ENCODE assay signal across 19 cellular contexts in the genomic region with DNA sequence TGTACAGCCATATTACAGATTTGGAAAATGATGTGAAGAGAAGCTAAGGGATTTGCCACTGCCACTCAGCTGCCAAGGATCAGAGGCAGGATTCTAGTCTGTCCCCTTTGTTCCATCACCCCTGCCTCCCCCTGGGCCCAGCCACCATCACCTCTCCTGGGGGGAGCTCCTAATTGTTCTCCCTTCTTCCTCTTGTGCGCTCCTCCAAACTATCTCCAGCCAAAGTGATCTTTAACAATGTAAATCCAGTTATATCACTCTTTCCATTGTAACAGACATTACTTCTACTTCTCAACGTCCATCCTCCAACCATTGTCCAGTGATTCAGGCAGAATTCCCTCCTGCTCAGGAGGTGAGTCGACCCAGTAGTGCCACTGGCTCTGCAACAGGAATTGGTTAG.
A peak's percentile ranks its signal among the peaks of the same experiment; 100 is the strongest.
DNase-seq lines count a peak whose midpoint lies in the region; ATAC-seq, FAIRE-seq and TF ChIP-seq lines count a peak whose summit lies in the region.
"Had no signal": no experiment of that assay in that cellular context is flagged by ENCODE, and none has a peak within 500 bp of the region (broad histone marks: within the 10 kb centered on the region; RNA-seq: fewer than 3 reads in every experiment).

No MANE protein-coding gene starts in this region.

- peak overlapping the region; percentile 68 for H3K27ac ChIP-seq in PC-3 (ENCODE audit: low read length)
- H3K27ac ChIP-seq in HepG2 (ENCODE audit: extremely low read length, insufficient read depth, low read length), result peak overlapping the region; percentile 85
- H3K27ac ChIP-seq: GM23248 had no signal

- peak overlapping the region; percentile 7; the same call in 1 of the 2 replicates for H3K4me3 ChIP-seq in PC-3 (ENCODE audit: low read length)
- H3K4me3 ChIP-seq in HepG2 (replicated peaks in 1 of 3; ENCODE audit: insufficient read depth in 1 of 3, low read depth in 2 of 3, low read length in 3 of 3), result peak overlapping the region in 1 of 3 experiments; percentile 32; a peak in 2 of 6 replicates
- H3K4me3 ChIP-seq: GM23248 had no signal

- H3K4me2 ChIP-seq in PC-3 (ENCODE audit: low read length) (peak overlapping the region; percentile 50), HepG2 (ENCODE audit: low read depth, low read length) (peak overlapping the region; percentile 65)

- WGBS in HepG2 (ENCODE audit: low lambda C conversion rate), result 50% methylated on average over 3 of the region's 3 CpGs

- no peaks in the 10 kb centered on the region for H3K27me3 Mint-ChIP-seq in type B pancreatic cell
- H3K27me3 Mint-ChIP-seq in HFFc6 (ENCODE audit: insufficient read depth), result no peaks in the 10 kb centered on the region

- H2AFZ ChIP-seq in PC-3 (ENCODE audit: low read length) (peak overlapping the region; percentile 14; the same call in 1 of the 2 replicates), HepG2 (ENCODE audit: low read length) (no peak overlapping the region)
- H2AFZ ChIP-seq: GM23248 had no signal

- no peak for FAIRE-seq in HepG2 (lab: Jason Lieb, UNC)
- FAIRE-seq: GM12891, HTR-8/SVneo had no signal

- H3K9ac ChIP-seq in PC-3 (ENCODE audit: low read length) (0 out of 2 replicates have a peak overlapping the region, but pooled peaks have one; percentile 3), HepG2 (ENCODE audit: insufficient read depth, low read depth, low read length) (peak overlapping the region; percentile 52)
- H3K9ac ChIP-seq: GM23248 had no signal

- in situ Hi-C loops in HepG2 (cut with HindIII; ENCODE audit: extremely low pct_ligation_motif_present, low pct_unique_long_range_greater_than_20kb), result loop anchor here (5.0 kb wide), 1 partner anchor 157 kb away; no protein-coding TSS in a partner anchor

- H3K27ac Mint-ChIP-seq in type B pancreatic cell (peak overlapping the region; percentile 84), HFFc6 (no peak overlapping the region)
- H3K27ac Mint-ChIP-seq: H9 had no signal

- CTCF ChIA-PET in PC-3 (lab: Charles Lee), result interaction anchor here (1.2 kb wide), 1 partner anchor 28 kb away, joined by 4 read pairs; no protein-coding TSS in a partner anchor
- CTCF ChIA-PET in HepG2 (lab: Yijun Ruan, JAX; ENCODE audit: low intra/inter-chr PET ratio, low total read pairs), result no interaction called here

- H3K36me3 ChIP-seq in PC-3 (ENCODE audit: low read depth, low read length), result no peaks in the 10 kb centered on the region
- no peaks in the 10 kb centered on the region for H3K36me3 ChIP-seq in HepG2 (replicated peaks in 1 of 2; ENCODE audit: control insufficient read depth in 1 of 2, insufficient read depth in 2 of 2, low read length in 2 of 2)

- no TSS peak for BruUV-seq in PC-3 (replicated peaks; lab: Mats Ljungman, UMichigan)
- BruUV-seq in HepG2 (replicated peaks; lab: Mats Ljungman, UMichigan), result TSS peak; percentile 87

- no peak for TF ChIP-seq POLR2A in HepG2 (IDR thresholded peaks at IDR 0.05; ENCODE audit: insufficient read depth in 1 of 2, low read depth in 2 of 2, low read length in 2 of 2)

- H3K4me1 Mint-ChIP-seq in type B pancreatic cell (ENCODE audit: unreplicated experiment) (peaks cover 42% of the 10 kb centered on the region), HFFc6 (ENCODE audit: low read depth) (no peaks in the 10 kb centered on the region)

- TF ChIP-seq RAD21 in HepG2 (CRISPR knock-in tag; IDR thresholded peaks at IDR 0.05), result no peak

- H3K9me3 ChIP-seq in PC-3 (ENCODE audit: low read length) (no peaks in the 10 kb centered on the region), HepG2 (ENCODE audit: low read length) (no peaks in the 10 kb centered on the region)

- H3K36me3 Mint-ChIP-seq in type B pancreatic cell, result no peaks in the 10 kb centered on the region
- no peaks in the 10 kb centered on the region for H3K36me3 Mint-ChIP-seq in HFFc6 (ENCODE audit: low read depth)

- H3K9me3 Mint-ChIP-seq in type B pancreatic cell (no peaks in the 10 kb centered on the region), HFFc6 (peaks cover 8% of the 10 kb centered on the region; the same call in 1 of the 2 replicates)

- DNase-seq in COLO668 (lab: John Stamatoyannopoulos, UW; ENCODE audit: unreplicated experiment) (peak; percentile 42), PC-3 (peak; percentile 38), HepG2 (ENCODE audit: low spot score) (no peak), type B pancreatic cell (ENCODE audit: extremely low spot score, unreplicated experiment) (no peak), HFFc6 (no peak)
- DNase-seq: AML-193, C1 segment of cervical spinal cord, GM23248, H9, IMR-90, NCI-H1105, NCI-H1694, NCI-H524 treated with DMSO at 0.1 percent for 48 hours, OCI-M1, Right ventricle myocardium superior had no signal

- H3K27me3 ChIP-seq in PC-3 (ENCODE audit: low read length) (no peaks in the 10 kb centered on the region), HepG2 (ENCODE audit: control insufficient read depth in 1 of 2, insufficient read depth in 2 of 2, low read length in 2 of 2) (no peaks in the 10 kb centered on the region)

- TF ChIP-seq EP300 in HepG2 (IDR thresholded peaks at IDR 0.05; ENCODE audit: low read depth in 2 of 2, low read length in 2 of 2) (no peak), HepG2 (CRISPR knock-in tag; IDR thresholded peaks at IDR 0.05; ENCODE audit: borderline replicate concordance) (no peak)

- H3K4me1 ChIP-seq in PC-3 (ENCODE audit: insufficient read depth, low read length), result peaks cover 34% of the 10 kb centered on the region
- H3K4me1 ChIP-seq in HepG2 (ENCODE audit: insufficient read depth, low read length), result peaks cover 90% of the 10 kb centered on the region

- H3K79me2 ChIP-seq in PC-3 (ENCODE audit: low read length), result no peaks in the 10 kb centered on the region
- H3K79me2 ChIP-seq in HepG2 (ENCODE audit: insufficient read depth, low read length), result no peaks in the 10 kb centered on the region

- TF ChIP-seq CTCF in PC-3 (conservative IDR thresholded peaks at IDR 0.05; ENCODE audit: low read depth, low read length) (no peak), HepG2 (CRISPR knock-in tag; IDR thresholded peaks at IDR 0.05) (no peak), type B pancreatic cell (conservative IDR thresholded peaks at IDR 0.05) (no peak), HFFc6 (IDR thresholded peaks at IDR 0.05) (no peak)

- POLR2A ChIA-PET in PC-3 (lab: Charles Lee; ENCODE audit: unreplicated experiment), result interaction anchor here (0.6 kb wide), 1 partner anchor 10 kb away, joined by 4 read pairs; no protein-coding TSS in a partner anchor
- POLR2A ChIA-PET in HepG2 (lab: Yijun Ruan, JAX), result interaction anchor here (1.0 to 2.6 kb wide), 24 partner anchors 10 to 226 kb away, joined by 3 to 20 read pairs (median 6); a partner anchor contains a TSS

- intact Hi-C loops in PC-3 (cut with micrococcal nuclease) (loop anchor here (2.0 kb wide), 1 partner anchor 164 kb away; a partner anchor contains a TSS), HepG2 (cut with micrococcal nuclease; ENCODE audit: unreplicated experiment) (loop anchor here (2.0 kb wide), 2 partner anchors 94 to 164 kb away; a partner anchor contains a TSS)

- H3K4me3 Mint-ChIP-seq in type B pancreatic cell, result peak overlapping the region; percentile 70
- no peak overlapping the region for H3K4me3 Mint-ChIP-seq in HFFc6
- H3K4me3 Mint-ChIP-seq: H9 had no signal

- no peaks in the 10 kb centered on the region for H3K9me2 ChIP-seq in PC-3 (replicated peaks; ENCODE audit: low read length)

- ATAC-seq in PC-3 (peak; percentile 25), HepG2 (peak; percentile 13), HG03520 (IDR thresholded peaks at IDR 0.05; ENCODE audit: unreplicated experiment) (no peak), HG03097 (IDR thresholded peaks at IDR 0.05; ENCODE audit: low FRiP score, unreplicated experiment) (no peak)

- H4K20me1 ChIP-seq in PC-3 (ENCODE audit: low read length) (no peaks in the 10 kb centered on the region), HepG2 (ENCODE audit: insufficient read depth, low read length) (no peaks in the 10 kb centered on the region)

- H3F3A ChIP-seq in PC-3 (ENCODE audit: low read length, unreplicated experiment), result no peaks in the 10 kb centered on the region

TF ChIP-seq in HepG2, 621 proteins besides CTCF, POLR2A, EP300 and RAD21 (continues in another document):
- no peak for TF ChIP-seq POLR2AphosphoS5 (IDR thresholded peaks at IDR 0.05; ENCODE audit: low read depth, low read length)
- TF ChIP-seq NAIF1 (CRISPR knock-in tag; IDR thresholded peaks at IDR 0.05; ENCODE audit: borderline replicate concordance), result no peak
- TF ChIP-seq, protein P1, sequence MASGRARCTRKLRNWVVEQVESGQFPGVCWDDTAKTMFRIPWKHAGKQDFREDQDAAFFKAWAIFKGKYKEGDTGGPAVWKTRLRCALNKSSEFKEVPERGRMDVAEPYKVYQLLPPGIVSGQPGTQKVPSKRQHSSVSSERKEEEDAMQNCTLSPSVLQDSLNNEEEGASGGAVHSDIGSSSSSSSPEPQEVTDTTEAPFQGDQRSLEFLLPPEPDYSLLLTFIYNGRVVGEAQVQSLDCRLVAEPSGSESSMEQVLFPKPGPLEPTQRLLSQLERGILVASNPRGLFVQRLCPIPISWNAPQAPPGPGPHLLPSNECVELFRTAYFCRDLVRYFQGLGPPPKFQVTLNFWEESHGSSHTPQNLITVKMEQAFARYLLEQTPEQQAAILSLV (CRISPR knock-in tag; IDR thresholded peaks at IDR 0.05; ENCODE audit: borderline replicate concordance), result no peak
- TF ChIP-seq TEAD3 (CRISPR knock-in tag; optimal IDR thresholded peaks at IDR 0.05; ENCODE audit: borderline replicate concordance), result peak; percentile 25
- TF ChIP-seq KAT7 (CRISPR knock-in tag; IDR thresholded peaks at IDR 0.05; ENCODE audit: borderline replicate concordance), result 0 out of 2 replicates have a peak, but pooled peaks have one; percentile 19
- no peak for TF ChIP-seq ZNF724P (CRISPR knock-in tag; IDR thresholded peaks at IDR 0.05; ENCODE audit: borderline replicate concordance)
- TF ChIP-seq SP2 (CRISPR knock-in tag; IDR thresholded peaks at IDR 0.05), result no peak
- TF ChIP-seq KDM4B (CRISPR knock-in tag; IDR thresholded peaks at IDR 0.05), result no peak
- no peak for TF ChIP-seq KLF13 (CRISPR knock-in tag; IDR thresholded peaks at IDR 0.05)
- TF ChIP-seq, protein P2, sequence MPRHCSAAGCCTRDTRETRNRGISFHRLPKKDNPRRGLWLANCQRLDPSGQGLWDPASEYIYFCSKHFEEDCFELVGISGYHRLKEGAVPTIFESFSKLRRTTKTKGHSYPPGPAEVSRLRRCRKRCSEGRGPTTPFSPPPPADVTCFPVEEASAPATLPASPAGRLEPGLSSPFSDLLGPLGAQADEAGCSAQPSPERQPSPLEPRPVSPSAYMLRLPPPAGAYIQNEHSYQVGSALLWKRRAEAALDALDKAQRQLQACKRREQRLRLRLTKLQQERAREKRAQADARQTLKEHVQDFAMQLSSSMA (CRISPR knock-in tag; IDR thresholded peaks at IDR 0.05), result no peak
- TF ChIP-seq ZNF430 (CRISPR knock-in tag; IDR thresholded peaks at IDR 0.05), result peak; percentile 18; the same call in 1 of the 2 replicates
- TF ChIP-seq ZNF24 (IDR thresholded peaks at IDR 0.05), result no peak
- no peak for TF ChIP-seq ZNF616 (CRISPR knock-in tag; IDR thresholded peaks at IDR 0.05; ENCODE audit: low read depth)

Comparison
In these comparisons a context has a peak if more than half of its experiments do, and no peak if none do; other contexts are left out.
1. DNase-seq: peak in COLO668 (single experiment) and PC-3 (single experiment); none in HepG2 (single experiment), type B pancreatic cell (single experiment) and HFFc6 (single experiment).
2. ATAC-seq: peak in PC-3 (single experiment) and HepG2 (single experiment); none in HG03520 (single experiment) and HG03097 (single experiment).